ENCODE assay signal across 16 cellular contexts in genomic region chr3:73098873-73099272, GRCh38.
"Had no signal": no experiment of that assay in that cellular context is flagged by ENCODE, and none has a peak within 500 bp of the region (broad histone marks: within the 10 kb centered on the region; RNA-seq: fewer than 3 reads in every experiment).

No MANE protein-coding gene starts in this region.

- H3K36me3 ChIP-seq: breast epithelium had no signal

- H3K27ac Mint-ChIP-seq: activated naive CD4-positive, alpha-beta T cell treated with anti-CD3 and anti-CD28 coated beads, Interleukin-2, amount 50 U/mL, for 24 hours; stimulated activated naive B cell treated with anti-CD40 and anti-IgM and Interleukin-4, amounts not matched to agents 10 μg/mL and 1 μg/mL and 100 μg/mL, for 72 hours had no signal

- H3K9me3 Mint-ChIP-seq: activated naive CD4-positive, alpha-beta T cell treated with anti-CD3 and anti-CD28 coated beads, Interleukin-2, amount 50 U/mL, for 24 hours had no signal

- DNase-seq: activated CD8-positive, alpha-beta memory T cell treated with anti-CD3 and anti-CD28 coated beads for 24 hours; activated CD8-positive, alpha-beta memory T cell treated with anti-CD3 and anti-CD28 coated beads, Interleukin-2, amount 50 U/mL, for 48 hours; activated effector memory CD4-positive, alpha-beta T cell treated with Interleukin-2 at 50 U/mL for 16 hours; activated T-cell treated with anti-CD3 and anti-CD28 coated beads, Interleukin-2, amount 50 U/mL, for 48 hours; cerebellar nuclear complex; cortex of kidney; erythroblast; foreskin melanocyte; glutamatergic neuron; hypothalamus; islet precursor cell; occipital lobe; stimulated activated naive B cell treated with anti-CD40 and anti-IgM and Interleukin-4, amounts not matched to agents 10 μg/mL and 1 μg/mL and 100 μg/mL, for 72 hours; T1000 had no signal

- H3K27me3 ChIP-seq: breast epithelium had no signal

- H3K27me3 Mint-ChIP-seq: activated naive CD4-positive, alpha-beta T cell treated with anti-CD3 and anti-CD28 coated beads, Interleukin-2, amount 50 U/mL, for 24 hours had no signal

- H3K4me3 ChIP-seq: breast epithelium had no signal

- H3K9me3 ChIP-seq: breast epithelium had no signal

- H3K4me3 Mint-ChIP-seq: activated naive CD4-positive, alpha-beta T cell treated with anti-CD3 and anti-CD28 coated beads, Interleukin-2, amount 50 U/mL, for 24 hours; stimulated activated naive B cell treated with anti-CD40 and anti-IgM and Interleukin-4, amounts not matched to agents 10 μg/mL and 1 μg/mL and 100 μg/mL, for 72 hours had no signal

- H3K4me1 ChIP-seq: breast epithelium had no signal

- H3K36me3 Mint-ChIP-seq: activated naive CD4-positive, alpha-beta T cell treated with anti-CD3 and anti-CD28 coated beads, Interleukin-2, amount 50 U/mL, for 24 hours; stimulated activated naive B cell treated with anti-CD40 and anti-IgM and Interleukin-4, amounts not matched to agents 10 μg/mL and 1 μg/mL and 100 μg/mL, for 72 hours had no signal
